Comparison of ENCODE assay signal across 32 cellular contexts in the genomic region with DNA sequence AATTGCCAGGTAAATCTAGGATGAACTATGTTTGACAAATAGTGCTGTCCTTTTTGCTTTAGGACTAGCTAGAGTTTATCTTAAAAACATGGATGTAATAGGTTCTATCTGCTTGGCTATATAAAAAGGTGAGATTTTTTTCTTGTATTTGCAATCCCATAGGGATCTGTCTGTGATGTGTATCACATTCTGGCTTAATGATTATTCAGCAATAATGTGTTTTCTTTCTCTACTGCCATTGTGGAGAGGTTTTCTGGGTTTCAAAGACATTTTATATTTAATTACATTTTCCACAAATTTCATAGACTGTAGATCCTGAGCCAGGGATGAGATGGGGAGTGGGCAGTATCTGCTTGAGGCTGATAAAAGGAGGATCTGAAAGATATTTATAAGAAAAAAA.
DNase-seq lines count a peak whose midpoint lies in the region; ATAC-seq, FAIRE-seq and TF ChIP-seq lines count a peak whose summit lies in the region.
"Had no signal": no experiment of that assay in that cellular context is flagged by ENCODE, and none has a peak within 500 bp of the region (broad histone marks: within the 10 kb centered on the region; RNA-seq: fewer than 3 reads in every experiment).

No MANE protein-coding gene starts in this region.

- H3K4me1 ChIP-seq in HepG2 (ENCODE audit: insufficient read depth, low read length) (no peaks in the 10 kb centered on the region), right lobe of liver (no peaks in the 10 kb centered on the region), A549 (no peaks in the 10 kb centered on the region)
- H3K4me1 ChIP-seq: BE2C, BLaER1, Caco-2 had no signal

- DNase-seq in HepG2 (ENCODE audit: low spot score), result no peak
- no peak for DNase-seq in right lobe of liver
- no peak for DNase-seq in A549 (ENCODE audit: low read depth in 1 of 2, low spot score in 1 of 2)
- DNase-seq in H54 (ENCODE audit: insufficient read length, low spot score), result no peak
- DNase-seq in ureter (ENCODE audit: low spot score), result no peak
- no peak for DNase-seq in superior temporal gyrus (ENCODE audit: extremely low spot score)
- DNase-seq: 8988T; ACHN; AML-193; BE2C; C1 segment of cervical spinal cord; Caco-2; Calu3; CD4-positive, alpha-beta memory T cell; CD4-positive, alpha-beta T cell; CD4-positive, CD25-positive, alpha-beta regulatory T cell; CD8-positive, alpha-beta memory T cell; CD8-positive, alpha-beta T cell; COR-L47; DMS 273 treated with DMSO at 0.1 percent for 48 hours; DMS153; DMS53; DMS79; DMS79 treated with DMSO at 0.1 percent for 48 hours; DND-41; EL had no signal

- TF ChIP-seq POLR2A in HepG2 (IDR thresholded peaks at IDR 0.05; ENCODE audit: insufficient read depth in 1 of 2, low read depth in 2 of 2, low read length in 2 of 2), result no peak
- TF ChIP-seq POLR2A in right lobe of liver (IDR thresholded peaks at IDR 0.05), result no peak
- no peak for TF ChIP-seq POLR2A in A549 (IDR thresholded peaks at IDR 0.05; ENCODE audit: low read length)
- no peak for TF ChIP-seq POLR2A in H54 (IDR thresholded peaks at IDR 0.05; ENCODE audit: low read depth, low read length)

- intact Hi-C loops in HepG2 (cut with micrococcal nuclease; ENCODE audit: unreplicated experiment), result no loop called here
- intact Hi-C loops in right lobe of liver (cut with DNase I), result no loop called here

- POLR2A ChIA-PET in HepG2 (lab: Yijun Ruan, JAX), result no interaction called here
- POLR2A ChIA-PET in A549 (lab: Yijun Ruan, JAX), result no interaction called here

- no peaks in the 10 kb centered on the region for H3K9me3 ChIP-seq in HepG2 (ENCODE audit: low read length)
- H3K9me3 ChIP-seq in right lobe of liver, result no peaks in the 10 kb centered on the region
- H3K9me3 ChIP-seq in A549, result no peaks in the 10 kb centered on the region
- H3K9me3 ChIP-seq: BE2C; BLaER1; BLaER1 treated with 17β-estradiol and CSF1 and Interleukin-3, amounts not matched to agents 10 nM and 100 nM; Caco-2 had no signal

- H2AFZ ChIP-seq in HepG2 (ENCODE audit: low read length), result no peak overlapping the region

- no peak overlapping the region for H3K4me2 ChIP-seq in HepG2 (ENCODE audit: low read depth, low read length)
- no peak overlapping the region for H3K4me2 ChIP-seq in A549
- H3K4me2 ChIP-seq: BLaER1; BLaER1 treated with 17β-estradiol and CSF1 and Interleukin-3, amounts not matched to agents 10 nM and 100 nM had no signal

- no peak overlapping the region for H3K9ac ChIP-seq in HepG2 (ENCODE audit: insufficient read depth, low read depth, low read length)
- H3K9ac ChIP-seq: BLaER1; BLaER1 treated with 17β-estradiol and CSF1 and Interleukin-3, amounts not matched to agents 10 nM and 100 nM had no signal

- H3K27me3 ChIP-seq in HepG2 (ENCODE audit: control insufficient read depth in 1 of 2, insufficient read depth in 2 of 2, low read length in 2 of 2) (no peaks in the 10 kb centered on the region; a peak in 1 of 5 replicates), right lobe of liver (no peaks in the 10 kb centered on the region)
- H3K27me3 ChIP-seq: BE2C; BLaER1; BLaER1 treated with 17β-estradiol and CSF1 and Interleukin-3, amounts not matched to agents 10 nM and 100 nM had no signal

- ATAC-seq in HepG2, result no peak
- no peak for ATAC-seq in right lobe of liver
- no peak for ATAC-seq in A549
- ATAC-seq: CD8-positive, alpha-beta T cell had no signal

- no peaks in the 10 kb centered on the region for H3K36me3 ChIP-seq in HepG2 (replicated peaks in 1 of 2; ENCODE audit: control insufficient read depth in 1 of 2, insufficient read depth in 2 of 2, low read length in 2 of 2)
- H3K36me3 ChIP-seq in right lobe of liver, result no peaks in the 10 kb centered on the region
- H3K36me3 ChIP-seq: BE2C; BLaER1; BLaER1 treated with 17β-estradiol and CSF1 and Interleukin-3, amounts not matched to agents 10 nM and 100 nM had no signal

- BruUV-seq in HepG2 (replicated peaks; lab: Mats Ljungman, UMichigan), result no TSS peak

- H3K27ac ChIP-seq in HepG2 (ENCODE audit: extremely low read length, insufficient read depth, low read length), result no peak overlapping the region
- no peak overlapping the region for H3K27ac ChIP-seq in right lobe of liver
- no peak overlapping the region for H3K27ac ChIP-seq in A549
- H3K27ac ChIP-seq: 22Rv1; BLaER1; BLaER1 treated with 17β-estradiol and CSF1 and Interleukin-3, amounts not matched to agents 10 nM and 100 nM; C4-2B had no signal

- no peak overlapping the region for H3K4me3 ChIP-seq in HepG2 (replicated peaks in 1 of 3; ENCODE audit: insufficient read depth in 1 of 3, low read depth in 2 of 3, low read length in 3 of 3)
- H3K4me3 ChIP-seq in right lobe of liver, result no peak overlapping the region
- no peak overlapping the region for H3K4me3 ChIP-seq in A549
- H3K4me3 ChIP-seq: BLaER1; BLaER1 treated with 17β-estradiol and CSF1 and Interleukin-3, amounts not matched to agents 10 nM and 100 nM had no signal

- no peak for TF ChIP-seq CTCF in HepG2 (CRISPR knock-in tag; IDR thresholded peaks at IDR 0.05)
- no peak for TF ChIP-seq CTCF in right lobe of liver (IDR thresholded peaks at IDR 0.05)
- no peak for TF ChIP-seq CTCF in A549 (IDR thresholded peaks at IDR 0.05)

- H4K20me1 ChIP-seq in HepG2 (ENCODE audit: insufficient read depth, low read length), result no peaks in the 10 kb centered on the region
- H4K20me1 ChIP-seq: BLaER1; BLaER1 treated with 17β-estradiol and CSF1 and Interleukin-3, amounts not matched to agents 10 nM and 100 nM had no signal

- in situ Hi-C loops in HepG2 (cut with HindIII; ENCODE audit: extremely low pct_ligation_motif_present, low pct_unique_long_range_greater_than_20kb), result no loop called here

- TF ChIP-seq RAD21 in HepG2 (CRISPR knock-in tag; IDR thresholded peaks at IDR 0.05) (no peak), A549 (conservative IDR thresholded peaks at IDR 0.05 in 1 of 2, IDR thresholded peaks at IDR 0.05 in 1 of 2) (no peak)

- H3K79me2 ChIP-seq in HepG2 (ENCODE audit: insufficient read depth, low read length), result no peaks in the 10 kb centered on the region

- FAIRE-seq in HepG2 (lab: Jason Lieb, UNC) (no peak), A549 (lab: Jason Lieb, UNC) (no peak), H54 (lab: Jason Lieb, UNC) (peak; percentile 38)
- FAIRE-seq: A204.1, D721Med had no signal

- CTCF ChIA-PET in HepG2 (lab: Yijun Ruan, JAX; ENCODE audit: low intra/inter-chr PET ratio, low total read pairs) (no interaction called here), A549 (lab: Yijun Ruan, JAX) (no interaction called here)

- no peak for TF ChIP-seq EP300 in HepG2 (IDR thresholded peaks at IDR 0.05; ENCODE audit: low read depth in 2 of 2, low read length in 2 of 2)
- TF ChIP-seq EP300 in HepG2 (CRISPR knock-in tag; IDR thresholded peaks at IDR 0.05; ENCODE audit: borderline replicate concordance), result no peak
- no peak for TF ChIP-seq EP300 in A549 (IDR thresholded peaks at IDR 0.05)

TF ChIP-seq in HepG2, 621 proteins besides CTCF, POLR2A, EP300 and RAD21:
- peak; percentile 50 to 56; a peak in 3 of 4 replicates for TF ChIP-seq MAFK (conservative IDR thresholded peaks at IDR 0.05 in 1 of 2, IDR thresholded peaks at IDR 0.05 in 1 of 2; ENCODE audit: low read length in 2 of 2)
- no peak for TF ChIP-seq ZFP1 (CRISPR knock-in tag; IDR thresholded peaks at IDR 0.05)
TF ChIP-seq in HepG2: peak in this region for 1.

TF ChIP-seq in A549, 52 proteins besides CTCF, POLR2A, EP300 and RAD21:
- TF ChIP-seq, protein P1, sequence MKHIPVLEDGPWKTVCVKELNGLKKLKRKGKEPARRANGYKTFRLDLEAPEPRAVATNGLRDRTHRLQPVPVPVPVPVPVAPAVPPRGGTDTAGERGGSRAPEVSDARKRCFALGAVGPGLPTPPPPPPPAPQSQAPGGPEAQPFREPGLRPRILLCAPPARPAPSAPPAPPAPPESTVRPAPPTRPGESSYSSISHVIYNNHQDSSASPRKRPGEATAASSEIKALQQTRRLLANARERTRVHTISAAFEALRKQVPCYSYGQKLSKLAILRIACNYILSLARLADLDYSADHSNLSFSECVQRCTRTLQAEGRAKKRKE (CRISPR knock-in tag; IDR thresholded peaks at IDR 0.05; ENCODE audit: low read depth), result no peak
- no peak for TF ChIP-seq KDM1A (IDR thresholded peaks at IDR 0.05; ENCODE audit: low read depth)
- no peak for TF ChIP-seq NR3C1 (IDR thresholded peaks at IDR 0.05)
- peak; percentile 25 for TF ChIP-seq MAFK (IDR thresholded peaks at IDR 0.05; ENCODE audit: partially characterized antibody)
- TF ChIP-seq HOXA7 (CRISPR knock-in tag; IDR thresholded peaks at IDR 0.05), result no peak
- TF ChIP-seq TFCP2L1 (CRISPR knock-in tag; IDR thresholded peaks at IDR 0.05), result no peak
